ENCODE assay signal across 14 cellular contexts in the genomic region with DNA sequence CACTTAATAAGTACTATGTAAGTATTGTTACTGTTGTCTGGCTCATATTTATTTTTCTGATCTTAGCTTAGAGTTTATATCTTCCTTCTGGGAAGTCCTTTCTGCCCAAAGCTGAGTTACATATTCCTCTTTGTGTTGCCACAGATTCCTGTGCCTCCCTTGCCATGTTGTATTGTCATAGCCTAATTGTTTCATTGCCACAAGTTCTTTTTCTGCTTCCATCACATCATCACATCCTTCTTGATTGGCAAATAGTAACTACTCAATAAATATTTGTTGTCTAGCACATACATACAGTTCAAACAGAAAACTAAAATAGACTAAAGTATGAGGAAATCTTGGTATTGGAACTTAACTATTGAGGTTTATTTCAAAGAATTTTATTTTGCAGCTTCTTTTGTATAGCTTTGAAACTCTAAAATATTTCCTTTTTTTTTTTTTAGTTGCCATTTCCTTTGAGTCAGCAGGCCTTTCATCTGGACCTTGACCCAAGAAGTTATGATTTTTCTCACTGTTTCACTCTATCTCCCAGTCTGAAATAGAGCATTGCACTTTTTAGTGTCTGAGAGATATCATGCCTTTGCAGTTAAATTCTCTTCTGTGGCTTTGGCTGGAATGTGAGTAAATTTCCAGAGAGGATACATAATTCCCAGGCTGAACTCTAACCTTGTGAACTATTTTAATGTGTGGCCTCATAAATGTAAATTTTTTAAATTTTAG.
DNase-seq lines count a peak whose midpoint lies in the region; ATAC-seq and TF ChIP-seq lines count a peak whose summit lies in the region.
"Had no signal": no experiment of that assay in that cellular context is flagged by ENCODE, and none has a peak within 500 bp of the region (broad histone marks: within the 10 kb centered on the region; RNA-seq: fewer than 3 reads in every experiment).

No MANE protein-coding gene starts in this region.

- H3K36me3 ChIP-seq in spleen: peaks cover 0 to 9% (median 0%) of the 10 kb centered on the region in 6 donors
- H3K36me3 ChIP-seq: neutrophil, stomach had no signal

- H3K27ac ChIP-seq in spleen: peak overlapping the region in 6 of 8 donors; percentile 21 to 53 (median 46)
- H3K27ac ChIP-seq: neutrophil, stomach had no signal

- peaks cover 12 to 43% (median 20%) of the 10 kb centered on the region in 6 donors for H3K4me1 ChIP-seq in spleen

- no peak for TF ChIP-seq POLR2A in spleen (IDR thresholded peaks at IDR 0.05)

- H3K9me3 ChIP-seq in T-helper 17 cell (ENCODE audit: control insufficient read depth, low read length, poor library complexity, severe bottlenecking) (no peaks in the 10 kb centered on the region), spleen (no peaks in the 10 kb centered on the region)
- H3K9me3 ChIP-seq: neutrophil, stomach had no signal

- ATAC-seq in T-helper 17 cell (no peak), GM21360 (IDR thresholded peaks at IDR 0.05; ENCODE audit: unreplicated experiment) (no peak)
- ATAC-seq in stimulated activated naive CD8-positive, alpha-beta T cell treated with anti-CD3 and anti-CD28 coated beads, Interleukin-15, Interleukin-2, amounts not matched to agents 100 U/mL and 50 U/mL, for 24 hours: no peak
- ATAC-seq: Right ventricle myocardium inferior had no signal

- H3K27me3 Mint-ChIP-seq in activated T-cell treated with anti-CD3 and anti-CD28 coated beads, Interleukin-2, amount 50 U/mL, for 24 hours: no peaks in the 10 kb centered on the region
- H3K27me3 Mint-ChIP-seq in T-helper 17 cell (no peaks in the 10 kb centered on the region), type B pancreatic cell (no peaks in the 10 kb centered on the region)

- H3K27ac Mint-ChIP-seq in activated T-cell treated with anti-CD3 and anti-CD28 coated beads, Interleukin-2, amount 50 U/mL, for 24 hours: peak overlapping the region; percentile 64
- H3K27ac Mint-ChIP-seq in T-helper 17 cell (peak overlapping the region; percentile 66), type B pancreatic cell (no peak overlapping the region)

- no peak for DNase-seq in activated T-cell treated with anti-CD3 and anti-CD28 coated beads, Interleukin-2, amount 50 U/mL, for 24 hours
- no peak for DNase-seq in activated T-cell treated with anti-CD3 and anti-CD28 coated beads for 4 hours
- no peak for DNase-seq in T-helper 17 cell
- DNase-seq in hepatic stellate cell (ENCODE audit: low spot score): peak; percentile 17
- no peak for DNase-seq in spleen
- no peak for DNase-seq in stimulated activated naive CD8-positive, alpha-beta T cell treated with anti-CD3 and anti-CD28 coated beads, Interleukin-15, Interleukin-2, amounts not matched to agents 100 U/mL and 50 U/mL, for 24 hours
- no peak for DNase-seq in type B pancreatic cell (ENCODE audit: extremely low spot score, unreplicated experiment)
- DNase-seq: activated CD4-positive, alpha-beta T cell treated with anti-CD3 and anti-CD28 coated beads, Interleukin-2, amount 50 U/mL, for 4 hours; activated gamma-delta T cell; MV-4-11; stomach had no signal

- H3K4me1 Mint-ChIP-seq in activated T-cell treated with anti-CD3 and anti-CD28 coated beads, Interleukin-2, amount 50 U/mL, for 24 hours (ENCODE audit: low read depth): peaks cover 54% of the 10 kb centered on the region
- H3K4me1 Mint-ChIP-seq in T-helper 17 cell (peaks cover 22% of the 10 kb centered on the region), type B pancreatic cell (ENCODE audit: unreplicated experiment) (peaks cover 26% of the 10 kb centered on the region)

- no peak overlapping the region for H3K4me3 Mint-ChIP-seq in activated T-cell treated with anti-CD3 and anti-CD28 coated beads, Interleukin-2, amount 50 U/mL, for 24 hours
- no peak overlapping the region for H3K4me3 Mint-ChIP-seq in T-helper 17 cell
- no peak overlapping the region for H3K4me3 Mint-ChIP-seq in type B pancreatic cell

- TF ChIP-seq CTCF in spleen (IDR thresholded peaks at IDR 0.05 in 8 of 11, conservative IDR thresholded peaks at IDR 0.05 in 3 of 11) (no peak), type B pancreatic cell (conservative IDR thresholded peaks at IDR 0.05) (no peak)

- intact Hi-C loops in spleen (cut with DNase I; ENCODE audit: low total_unique reads): no loop called here

- peaks cover 28% of the 10 kb centered on the region for H3K36me3 Mint-ChIP-seq in activated T-cell treated with anti-CD3 and anti-CD28 coated beads, Interleukin-2, amount 50 U/mL, for 24 hours (ENCODE audit: low read depth)
- H3K36me3 Mint-ChIP-seq in T-helper 17 cell (ENCODE audit: low read depth) (no peaks in the 10 kb centered on the region), type B pancreatic cell (peaks cover 9% of the 10 kb centered on the region)

- H3K9me3 Mint-ChIP-seq in activated T-cell treated with anti-CD3 and anti-CD28 coated beads, Interleukin-2, amount 50 U/mL, for 24 hours: no peaks in the 10 kb centered on the region
- H3K9me3 Mint-ChIP-seq in type B pancreatic cell: no peaks in the 10 kb centered on the region

- H3K27me3 ChIP-seq in spleen (replicated peaks in 1 of 7): no peaks in the 10 kb centered on the region
- H3K27me3 ChIP-seq: neutrophil, stomach had no signal

- H3K4me3 ChIP-seq in spleen: no peak overlapping the region
- H3K4me3 ChIP-seq: stomach had no signal
